Comparison of ENCODE assay signal across 1 cellular context in genomic region chr17:51270675-51271074, GRCh38.
TF ChIP-seq lines count a peak whose summit lies in the region.

No MANE protein-coding gene starts in this region.

TF ChIP-seq in HepG2, 621 proteins besides CTCF, POLR2A, EP300 and RAD21 (continued from another document and continues in another):
- no peak for TF ChIP-seq SRSF9 (IDR thresholded peaks at IDR 0.05; ENCODE audit: borderline replicate concordance, insufficient read depth, low read depth, low read length, poor library complexity, severe bottlenecking)
- TF ChIP-seq ZNF790 (CRISPR knock-in tag; IDR thresholded peaks at IDR 0.05; ENCODE audit: borderline replicate concordance), result no peak
- no peak for TF ChIP-seq SETDB1 (CRISPR knock-in tag; IDR thresholded peaks at IDR 0.05; ENCODE audit: borderline replicate concordance)
- peak; percentile 35; the same call in 1 of the 2 replicates for TF ChIP-seq RBFOX2 (IDR thresholded peaks at IDR 0.05; ENCODE audit: low read depth, low read length)
- no peak for TF ChIP-seq ZNF251 (CRISPR knock-in tag; IDR thresholded peaks at IDR 0.05)
- TF ChIP-seq JUND (CRISPR knock-in tag; IDR thresholded peaks at IDR 0.05), result no peak
- TF ChIP-seq RCOR2 (CRISPR knock-in tag; IDR thresholded peaks at IDR 0.05), result no peak
- 0 out of 2 replicates have a peak, but pooled peaks have one; percentile 44 for TF ChIP-seq RERE (CRISPR knock-in tag; IDR thresholded peaks at IDR 0.05; ENCODE audit: low read depth)
- no peak for TF ChIP-seq ZNF354B (CRISPR knock-in tag; IDR thresholded peaks at IDR 0.05)
- TF ChIP-seq FOXA1 (IDR thresholded peaks at IDR 0.05), result no peak
- TF ChIP-seq FOXA1 (CRISPR knock-in tag; IDR thresholded peaks at IDR 0.05), result peak; percentile 27; the same call in 1 of the 2 replicates
- peak in 1 of 2 experiments; percentile 22; a peak in 1 of 4 replicates for TF ChIP-seq KLF16 (CRISPR knock-in tag; IDR thresholded peaks at IDR 0.05)
- peak; percentile 66 for TF ChIP-seq FOXA3 (CRISPR knock-in tag; IDR thresholded peaks at IDR 0.05)
- TF ChIP-seq ZNF609 (CRISPR knock-in tag; IDR thresholded peaks at IDR 0.05; ENCODE audit: borderline replicate concordance), result no peak
- TF ChIP-seq CHD2 (IDR thresholded peaks at IDR 0.05; ENCODE audit: low read depth, low read length), result no peak
- 0 out of 2 replicates have a peak, but pooled peaks have one; percentile 13 for TF ChIP-seq GATAD2A (CRISPR knock-in tag; IDR thresholded peaks at IDR 0.05)
- no peak for TF ChIP-seq FOXP1 (IDR thresholded peaks at IDR 0.05)
- peak; percentile 33; the same call in 1 of the 2 replicates for TF ChIP-seq FOXP1 (CRISPR knock-in tag; IDR thresholded peaks at IDR 0.05)
- 0 out of 2 replicates have a peak, but pooled peaks have one; percentile 18 for TF ChIP-seq JUNB (CRISPR knock-in tag; IDR thresholded peaks at IDR 0.05; ENCODE audit: borderline replicate concordance)
- 0 out of 2 replicates have a peak, but pooled peaks have one; percentile 40 for TF ChIP-seq FOXP4 (CRISPR knock-in tag; IDR thresholded peaks at IDR 0.05)
- peak; percentile 52; the same call in 1 of the 2 replicates for TF ChIP-seq TCF7 (IDR thresholded peaks at IDR 0.05; ENCODE audit: low read depth)
- no peak for TF ChIP-seq FOXC1 (CRISPR knock-in tag; IDR thresholded peaks at IDR 0.05; ENCODE audit: borderline replicate concordance)
- TF ChIP-seq ZNF792 (CRISPR knock-in tag; IDR thresholded peaks at IDR 0.05), result peak; percentile 94
- no peak for TF ChIP-seq MAX (IDR thresholded peaks at IDR 0.05)
- no peak for TF ChIP-seq TFAP4 (IDR thresholded peaks at IDR 0.05; ENCODE audit: borderline replicate concordance, low read depth)
- no peak for TF ChIP-seq CCDC6 (CRISPR knock-in tag; IDR thresholded peaks at IDR 0.05)
- no peak for TF ChIP-seq SOX13 (IDR thresholded peaks at IDR 0.05)
- peak in 1 of 2 experiments; percentile 44; a peak in 1 of 4 replicates for TF ChIP-seq SOX13 (CRISPR knock-in tag; conservative IDR thresholded peaks at IDR 0.05 in 1 of 2, IDR thresholded peaks at IDR 0.05 in 1 of 2)
- TF ChIP-seq HDAC6 (IDR thresholded peaks at IDR 0.05; ENCODE audit: low read depth, low read length), result no peak
- peak; percentile 9; the same call in 1 of the 2 replicates for TF ChIP-seq SOX5 (CRISPR knock-in tag; IDR thresholded peaks at IDR 0.05; ENCODE audit: borderline replicate concordance)
- no peak for TF ChIP-seq ZNF530 (CRISPR knock-in tag; IDR thresholded peaks at IDR 0.05; ENCODE audit: low read depth)
- no peak for TF ChIP-seq DZIP1 (CRISPR knock-in tag; IDR thresholded peaks at IDR 0.05)
- 0 out of 2 replicates have a peak, but pooled peaks have one; percentile 10 for TF ChIP-seq PPARG (CRISPR knock-in tag; conservative IDR thresholded peaks at IDR 0.05)
- 0 out of 2 replicates have a peak, but pooled peaks have one; percentile 25 for TF ChIP-seq ELF3 (CRISPR knock-in tag; IDR thresholded peaks at IDR 0.05)
- 0 out of 2 replicates have a peak, but pooled peaks have one; percentile 32 for TF ChIP-seq SAP130 (CRISPR knock-in tag; IDR thresholded peaks at IDR 0.05; ENCODE audit: low read depth)
- TF ChIP-seq DMTF1 (CRISPR knock-in tag; IDR thresholded peaks at IDR 0.05), result no peak
